ENCODE assay signal across 20 cellular contexts in the genomic region with DNA sequence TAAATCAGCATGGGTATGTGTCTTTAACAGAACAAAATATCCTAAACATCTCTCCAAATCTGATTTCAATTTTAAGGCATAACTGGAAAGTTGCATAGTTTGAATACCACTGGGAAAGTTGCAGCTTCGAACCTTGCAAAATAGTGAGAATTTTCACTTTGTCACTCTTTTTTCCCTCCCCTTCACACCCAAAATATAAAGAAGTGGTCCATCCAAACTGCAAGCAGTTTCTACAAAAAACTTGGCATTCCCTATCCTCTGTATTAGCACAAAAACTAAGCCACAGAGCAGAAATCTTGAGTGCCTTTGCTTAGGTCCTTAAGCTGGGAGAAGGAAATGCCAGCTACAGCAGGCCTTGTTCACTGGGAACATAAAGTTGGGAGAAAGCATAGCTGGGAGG.
DNase-seq lines count a peak whose midpoint lies in the region; ATAC-seq and TF ChIP-seq lines count a peak whose summit lies in the region.
"Had no signal": no experiment of that assay in that cellular context is flagged by ENCODE, and none has a peak within 500 bp of the region (broad histone marks: within the 10 kb centered on the region; RNA-seq: fewer than 3 reads in every experiment).

No MANE protein-coding gene starts in this region.

- H3K9me3 Mint-ChIP-seq in chondrocyte (ENCODE audit: low read depth) (no peaks in the 10 kb centered on the region), neural progenitor cell (no peaks in the 10 kb centered on the region)
- H3K9me3 Mint-ChIP-seq: activated naive CD4-positive, alpha-beta T cell treated with anti-CD3 and anti-CD28 coated beads, Interleukin-2, amount 50 U/mL, for 72 hours; IgD-negative memory B cell; naive thymus-derived CD4-positive, alpha-beta T cell had no signal

- peaks cover 5% of the 10 kb centered on the region for H3F3A ChIP-seq in neural progenitor cell (ENCODE audit: low read depth)

- no peak for ATAC-seq in heart left ventricle
- ATAC-seq in Right ventricle myocardium superior (ENCODE audit: poor library complexity), result no peak
- ATAC-seq in HG02973 (IDR thresholded peaks at IDR 0.05; ENCODE audit: unreplicated experiment), result no peak
- ATAC-seq: activated naive CD4-positive, alpha-beta T cell treated with anti-CD3 and anti-CD28 coated beads, Interleukin-2, amount 50 U/mL, for 72 hours; naive thymus-derived CD4-positive, alpha-beta T cell had no signal

- no peaks in the 10 kb centered on the region for H3K79me2 ChIP-seq in neural progenitor cell (ENCODE audit: low read depth)
- H3K79me2 ChIP-seq: parathyroid adenoma had no signal

- H3K9ac ChIP-seq in neural progenitor cell, result no peak overlapping the region
- H3K9ac ChIP-seq: parathyroid adenoma had no signal

- H3K27ac Mint-ChIP-seq in chondrocyte (ENCODE audit: unreplicated experiment), result peak overlapping the region; percentile 98
- H3K27ac Mint-ChIP-seq in neural progenitor cell, result no peak overlapping the region
- H3K27ac Mint-ChIP-seq: activated naive CD4-positive, alpha-beta T cell treated with anti-CD3 and anti-CD28 coated beads, Interleukin-2, amount 50 U/mL, for 72 hours; naive thymus-derived CD4-positive, alpha-beta T cell had no signal

- peaks cover 0 to 60% (median 8%) of the 10 kb centered on the region in 12 donors for H3K4me1 ChIP-seq in heart left ventricle
- peaks cover 53% of the 10 kb centered on the region for H3K4me1 ChIP-seq in neural progenitor cell
- peaks cover 6 to 15% of the 10 kb centered on the region in 2 donors for H3K4me1 ChIP-seq in uterus
- H3K4me1 ChIP-seq: parathyroid adenoma had no signal

- intact Hi-C loops in heart left ventricle (cut with DNase I), result loop anchor here in 5 of 10 donors (5.0 to 10.0 kb wide), 9 partner anchors 73 to 625 kb away; no protein-coding TSS in a partner anchor
- intact Hi-C loops in Right ventricle myocardium superior (cut with DNase I), result loop anchor here (5.0 kb wide), 1 partner anchor 408 kb away; no protein-coding TSS in a partner anchor
- intact Hi-C loops in uterus (cut with DNase I; ENCODE audit: low total_unique reads), result loop anchor here (5.0 to 10.0 kb wide), 2 partner anchors 403 to 525 kb away; no protein-coding TSS in a partner anchor

- no peak overlapping the region for H3K4me3 Mint-ChIP-seq in chondrocyte (ENCODE audit: unreplicated experiment)
- no peak overlapping the region for H3K4me3 Mint-ChIP-seq in neural progenitor cell
- H3K4me3 Mint-ChIP-seq: naive thymus-derived CD4-positive, alpha-beta T cell had no signal

- no peaks in the 10 kb centered on the region for H3K27me3 Mint-ChIP-seq in chondrocyte (ENCODE audit: low read depth)
- peaks cover 3% of the 10 kb centered on the region for H3K27me3 Mint-ChIP-seq in neural progenitor cell (ENCODE audit: insufficient read depth, low read depth)
- H3K27me3 Mint-ChIP-seq: IgD-negative memory B cell had no signal

- peak overlapping the region; percentile 69 for H3K4me2 ChIP-seq in neural progenitor cell

- peaks cover 8% of the 10 kb centered on the region for H3K36me3 Mint-ChIP-seq in chondrocyte (ENCODE audit: low read depth)
- H3K36me3 Mint-ChIP-seq in neural progenitor cell, result no peaks in the 10 kb centered on the region
- H3K36me3 Mint-ChIP-seq: activated naive CD4-positive, alpha-beta T cell treated with anti-CD3 and anti-CD28 coated beads, Interleukin-2, amount 50 U/mL, for 72 hours; naive thymus-derived CD4-positive, alpha-beta T cell had no signal

- TF ChIP-seq CTCF in heart left ventricle (IDR thresholded peaks at IDR 0.05) (no peak), chondrocyte (IDR thresholded peaks at IDR 0.05) (no peak), neural progenitor cell (IDR thresholded peaks at IDR 0.05) (no peak), uterus (IDR thresholded peaks at IDR 0.05) (no peak)

- H3K27ac ChIP-seq in heart left ventricle (peak overlapping the region in 10 of 12 donors; percentile 6 to 65 (median 50)), neural progenitor cell (no peak overlapping the region), uterus (peak overlapping the region; percentile 68 to 70)
- H3K27ac ChIP-seq: 22Rv1, parathyroid adenoma, VCaP had no signal

- H3K36me3 ChIP-seq in heart left ventricle (peaks cover 0 to 11% (median 0%) of the 10 kb centered on the region in 9 donors), neural progenitor cell (no peaks in the 10 kb centered on the region), uterus (no peaks in the 10 kb centered on the region)

- H3K9me3 ChIP-seq in heart left ventricle, result no peaks in the 10 kb centered on the region
- H3K9me3 ChIP-seq in neural progenitor cell (ENCODE audit: low read depth), result no peaks in the 10 kb centered on the region
- no peaks in the 10 kb centered on the region for H3K9me3 ChIP-seq in uterus

- H2AFZ ChIP-seq in neural progenitor cell (replicated peaks), result peak overlapping the region; percentile 36
- H2AFZ ChIP-seq: parathyroid adenoma had no signal

- H3K4me1 Mint-ChIP-seq in chondrocyte (ENCODE audit: low read depth), result peaks cover 90% of the 10 kb centered on the region
- peaks cover 58% of the 10 kb centered on the region for H3K4me1 Mint-ChIP-seq in neural progenitor cell

- no peaks in the 10 kb centered on the region for H4K20me1 ChIP-seq in neural progenitor cell (ENCODE audit: low read depth)

- 70 to 74% (median 70%) methylated on average over 1 of the region's 1 CpG for WGBS in heart left ventricle, 4 donors

- DNase-seq in heart left ventricle (no peak), Right ventricle myocardium superior (no peak), chondrocyte (ENCODE audit: low spot score) (no peak), neural progenitor cell (ENCODE audit: low spot score) (no peak), uterus (no peak), epidermal melanocyte (ENCODE audit: insufficient read length, low spot score) (no peak)
- no peak for DNase-seq in stimulated activated CD4-positive, alpha-beta T cell treated with anti-CD3 and anti-CD28 coated beads, Interleukin-15, amount 100 ng/mL, for 24 hours
- DNase-seq: activated CD4-positive, alpha-beta T cell treated with anti-CD3 and anti-CD28 coated beads, Interleukin-2, amount 50 U/mL, for 1 hour; Calu3; naive thymus-derived CD4-positive, alpha-beta T cell; NCI-H1436; NCI-H510A treated with DMSO at 0.1 percent for 48 hours; stimulated activated CD4-positive, alpha-beta T cell treated with anti-CD3 and anti-CD28 coated beads, Interleukin-1b, Interleukin-23, amount 100 ng/mL, for 48 hours; T-helper 2 cell had no signal

- TF ChIP-seq POLR2A in heart left ventricle (IDR thresholded peaks at IDR 0.05) (no peak), uterus (IDR thresholded peaks at IDR 0.05) (no peak)

- H3K27me3 ChIP-seq in heart left ventricle (peaks cover 0 to 9% (median 0%) of the 10 kb centered on the region in 9 donors), neural progenitor cell (no peaks in the 10 kb centered on the region), uterus (no peaks in the 10 kb centered on the region)

- H3K4me3 ChIP-seq in heart left ventricle, result no peak overlapping the region
- no peak overlapping the region for H3K4me3 ChIP-seq in neural progenitor cell
- no peak overlapping the region for H3K4me3 ChIP-seq in uterus
